Comparison of ENCODE assay signal across 17 cellular contexts in the genomic region with DNA sequence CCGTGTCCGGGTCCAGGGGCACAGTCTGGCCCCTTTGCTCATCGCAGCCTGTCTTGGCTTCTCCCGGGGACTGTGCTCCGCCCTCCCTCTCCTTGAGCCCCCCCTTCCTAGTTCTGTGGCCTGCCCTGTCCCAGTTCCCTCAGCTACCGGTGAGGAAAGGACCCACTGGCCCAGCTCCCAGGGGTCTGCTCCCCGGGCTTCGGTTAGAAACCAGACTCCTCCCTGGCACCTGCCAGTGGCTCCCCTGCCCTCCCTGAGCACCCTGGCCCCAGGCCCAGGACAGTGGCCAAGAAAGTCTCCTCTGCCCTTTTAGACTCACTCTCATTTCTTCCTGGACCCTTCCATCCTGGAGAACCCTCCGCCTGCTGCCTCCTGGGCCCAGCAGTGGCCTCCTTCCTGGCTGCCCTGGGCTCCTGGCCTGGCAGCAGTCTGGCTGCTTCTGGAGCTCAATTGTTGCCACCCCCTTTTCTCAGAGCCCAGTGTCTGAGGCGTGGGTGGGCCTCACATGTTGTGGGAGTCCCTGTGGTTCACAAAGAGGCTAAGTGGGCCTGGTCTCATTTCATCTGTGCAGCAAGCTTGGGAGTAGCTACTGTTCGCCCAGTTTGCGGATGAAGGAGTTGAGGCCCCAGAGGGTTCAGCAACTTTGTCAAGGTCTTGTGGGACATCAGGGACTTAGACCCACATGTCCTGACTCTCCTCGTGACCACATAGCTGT. TPM values are rescaled to one million over a fixed set of nuclear protein-coding genes. Genes with fewer than 3 reads are reported as not detected.
DNase-seq lines count a peak whose midpoint lies in the region; ATAC-seq and TF ChIP-seq lines count a peak whose summit lies in the region.
"Had no signal": no experiment of that assay in that cellular context is flagged by ENCODE, and none has a peak within 500 bp of the region (broad histone marks: within the 10 kb centered on the region; RNA-seq: fewer than 3 reads in every experiment).

No MANE protein-coding gene starts in this region.

- H3K4me1 ChIP-seq in ascending aorta (peaks cover 28 to 74% of the 10 kb centered on the region in 2 donors), psoas muscle (peaks cover 43% of the 10 kb centered on the region), urinary bladder (ENCODE audit: insufficient read depth) (no peaks in the 10 kb centered on the region)

- H3K27me3 ChIP-seq in ascending aorta: no peaks in the 10 kb centered on the region
- H3K27me3 ChIP-seq in psoas muscle (ENCODE audit: insufficient read depth in 3 of 3, low read length in 2 of 3): no peaks in the 10 kb centered on the region
- H3K27me3 ChIP-seq: body of pancreas had no signal

- peak in 1 of 2 donors; percentile 61 for DNase-seq in ascending aorta (ENCODE audit: low spot score in 2 of 2)
- DNase-seq in left ventricle myocardium superior: peak; percentile 51
- DNase-seq in psoas muscle: no peak
- no peak for DNase-seq in NCI-H2196 treated with DMSO at 0.1 percent for 48 hours (lab: John Stamatoyannopoulos, UW; ENCODE audit: unreplicated experiment)
- DNase-seq in central memory CD4-positive, alpha-beta T cell: no peak
- DNase-seq: activated CD8-positive, alpha-beta memory T cell treated with anti-CD3 and anti-CD28 coated beads, Interleukin-2, amount 50 U/mL, for 4 hours; activated naive CD4-positive, alpha-beta T cell treated with Interleukin-2 at 50 U/mL for 16 hours; DMS153; effector CD4-positive, alpha-beta T cell; NCI-H1092 treated with DMSO at 0.1 percent for 48 hours; NK-92 treated with Interleukin-12 subunit alpha and Interleukin-12 subunit beta, amount 100 ng/mL, for 24 hours; SHP77; small intestine had no signal

- H3K4me3 ChIP-seq in ascending aorta (no peak overlapping the region), psoas muscle (no peak overlapping the region), urinary bladder (ENCODE audit: low read depth, low read length) (no peak overlapping the region)
- H3K4me3 ChIP-seq: body of pancreas had no signal

- H3K9me3 ChIP-seq in ascending aorta (no peaks in the 10 kb centered on the region), psoas muscle (no peaks in the 10 kb centered on the region)
- H3K9me3 ChIP-seq: body of pancreas had no signal

- ATAC-seq in left ventricle myocardium superior (peak; percentile 25), psoas muscle (peak in 3 of 4 donors; percentile 21 to 25 (median 24)), HG02763 (IDR thresholded peaks at IDR 0.05; ENCODE audit: unreplicated experiment) (no peak)
- ATAC-seq: activated CD4-positive, CD25-positive, alpha-beta regulatory T cell treated with anti-CD3 and anti-CD28 coated beads, Interleukin-2, amount 50 U/mL, for 24 hours; body of pancreas had no signal

- H3K36me3 ChIP-seq in ascending aorta (no peaks in the 10 kb centered on the region), psoas muscle (ENCODE audit: insufficient read depth in 1 of 2, low read depth in 1 of 2) (no peaks in the 10 kb centered on the region), urinary bladder (ENCODE audit: insufficient read depth) (no peaks in the 10 kb centered on the region)

- H3K27ac ChIP-seq in ascending aorta (peak overlapping the region; percentile 82 to 87), psoas muscle (peak overlapping the region; percentile 30), urinary bladder (ENCODE audit: low read depth) (peak overlapping the region; percentile 24)
- H3K27ac ChIP-seq: body of pancreas had no signal

- intact Hi-C loops in ascending aorta (cut with DNase I) (no loop called here), left ventricle myocardium superior (cut with micrococcal nuclease) (no loop called here), psoas muscle (cut with DNase I) (no loop called here)

- TF ChIP-seq CTCF in ascending aorta (IDR thresholded peaks at IDR 0.05): no peak
- TF ChIP-seq CTCF in psoas muscle (IDR thresholded peaks at IDR 0.05): no peak

- WGBS in psoas muscle, 3 donors: 46 to 70% (median 47%) methylated on average over 11 to 13 of the region's 13 CpGs
- WGBS in urinary bladder: 48% methylated on average over 13 of the region's 13 CpGs

RNA-seq across cellular contexts. Expression of a gene that starts 12.6 kb away (rescaled TPM):
- total RNA-seq in ascending aorta (36.5 TPM), left ventricle myocardium superior (16.9 TPM), psoas muscle (10 to 100 TPM in 1 of 4 donors, 1 to 10 TPM in 3; 5.1 to 14.2 (median 7.8) TPM), urinary bladder (13.7 TPM)
- polyA plus RNA-seq in psoas muscle (1 to 10 TPM; 2.3 to 7.2 (median 3.3) TPM), urinary bladder (17.2 TPM)

Comparison
In these comparisons a context has a peak if more than half of its experiments do, and no peak if none do; other contexts are left out.
1. H3K27ac ChIP-seq: peak in every context shown above with its lines; median percentile 84 in ascending aorta; 30 in psoas muscle; 24 in urinary bladder.